Comparison of ENCODE assay signal across 8 cellular contexts in the genomic region with DNA sequence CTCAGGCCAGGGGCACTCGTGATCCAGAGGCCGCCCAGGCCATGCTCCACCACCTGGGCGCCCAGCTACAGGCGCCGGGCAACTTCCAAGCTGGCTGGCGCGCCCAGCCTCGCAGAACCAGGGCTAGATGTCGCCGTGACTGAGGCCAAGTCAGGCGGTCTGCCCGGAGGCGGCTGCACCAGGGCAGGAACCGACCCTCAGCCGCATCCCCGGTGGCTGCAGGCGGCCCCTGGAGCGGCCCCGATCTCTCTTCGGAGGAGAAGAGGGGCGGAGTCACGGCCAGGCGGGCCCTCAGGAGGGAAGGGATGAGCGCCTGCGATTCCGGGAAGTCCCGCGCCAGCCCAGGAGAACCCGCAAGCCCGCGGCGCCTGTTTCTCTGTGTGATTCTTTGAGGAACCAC.
DNase-seq lines count a peak whose midpoint lies in the region; ATAC-seq, FAIRE-seq and TF ChIP-seq lines count a peak whose summit lies in the region.
"Not testable (repeated sequence)": the region's sequence is repeated elsewhere in the genome, so short reads cannot be mapped to it uniquely, and the experiment has no call there.

No MANE protein-coding gene starts in this region.

- not testable (repeated sequence) for H3K4me1 ChIP-seq in astrocyte (ENCODE audit: insufficient read depth, low read length); hepatocyte (ENCODE audit: insufficient read depth); mesenchymal stem cell (ENCODE audit: control insufficient read depth, insufficient read depth, low read depth, low read length); rectal smooth muscle tissue (ENCODE audit: control insufficient read depth, insufficient read depth, low read length)
- peaks cover 3 to 14% (median 9%) of the 10 kb centered on the region in 4 donors for H3K4me1 ChIP-seq in upper lobe of left lung

- not testable (repeated sequence) for H3K27ac ChIP-seq in astrocyte (ENCODE audit: low read depth, low read length); mesenchymal stem cell (ENCODE audit: low read length, poor library complexity, severe bottlenecking); rectal smooth muscle tissue (ENCODE audit: low read depth, low read length); upper lobe of left lung
- peak overlapping the region; percentile 51 for H3K27ac ChIP-seq in hepatocyte

- not testable (repeated sequence) for H2BK120ac ChIP-seq in mesenchymal stem cell (ENCODE audit: low read depth, low read length)

- not testable (repeated sequence) for H3K36me3 Mint-ChIP-seq in astrocyte (ENCODE audit: low read depth, unreplicated experiment)

- not testable (repeated sequence) for H4K8ac ChIP-seq in mesenchymal stem cell (ENCODE audit: low read length)

- not testable (repeated sequence) for H3K79me2 ChIP-seq in astrocyte (ENCODE audit: insufficient read depth, low read length); hepatocyte

- H2BK15ac ChIP-seq in mesenchymal stem cell (ENCODE audit: low read depth, poor library complexity, severe bottlenecking) = not testable (repeated sequence)

- H3K27ac Mint-ChIP-seq in astrocyte (ENCODE audit: unreplicated experiment) = not testable (repeated sequence)

- H2AFZ ChIP-seq in astrocyte (ENCODE audit: low read depth, low read length) (peak overlapping the region; percentile 63), hepatocyte (peak overlapping the region; percentile 81)
- H2AFZ ChIP-seq in mesenchymal stem cell (ENCODE audit: low read depth, low read length) = not testable (repeated sequence)

- not testable (repeated sequence) for H2BK12ac ChIP-seq in mesenchymal stem cell (ENCODE audit: low read length in 2 of 2)

- 1% methylated on average over 11 of the region's 32 CpGs for WGBS in hepatocyte (ENCODE audit: low lambda C conversion rate, missing lambda C conversion rate)
- under 1% methylated on average over 24 of the region's 32 CpGs for WGBS in mesenchymal stem cell
- WGBS in upper lobe of left lung, 2 donors = 1% methylated on average over 15 of the region's 32 CpGs; no CpG with 5 or more reads in 1 of the 2 donors

- peak overlapping the region; percentile 82 for H3K4me3 Mint-ChIP-seq in astrocyte (ENCODE audit: unreplicated experiment)

- H3K14ac ChIP-seq in mesenchymal stem cell (ENCODE audit: low read length in 2 of 2) = not testable (repeated sequence)

- H2BK5ac ChIP-seq in mesenchymal stem cell (ENCODE audit: low read depth, low read length, poor library complexity, severe bottlenecking) = not testable (repeated sequence)

- H2AK5ac ChIP-seq in mesenchymal stem cell (ENCODE audit: low read length, severe bottlenecking) = not testable (repeated sequence)

- not testable (repeated sequence) for ATAC-seq in upper lobe of left lung (ENCODE audit: low FRiP score in 2 of 2)

- H3K18ac ChIP-seq in mesenchymal stem cell (ENCODE audit: low read depth in 1 of 2, low read length in 2 of 2) = peak overlapping the region in 1 of 2 experiments; percentile 54

- not testable (repeated sequence) for H3K27me3 Mint-ChIP-seq in astrocyte (ENCODE audit: low read depth, unreplicated experiment)

- not testable (repeated sequence) for H3K9me3 ChIP-seq in MG63; astrocyte (ENCODE audit: insufficient read depth, low read depth, low read length); hepatocyte (ENCODE audit: low read depth); mesenchymal stem cell (ENCODE audit: control insufficient read depth, low read length); upper lobe of left lung

- peak; percentile 35 for DNase-seq in D341Med (ENCODE audit: low spot score)
- peak; percentile 48 for DNase-seq in MG63
- not testable (repeated sequence) for DNase-seq in astrocyte (ENCODE audit: low read depth); epithelial cell of proximal tubule (ENCODE audit: low read depth)
- DNase-seq in hepatocyte (ENCODE audit: low spot score) = peak; percentile 73
- DNase-seq in mesenchymal stem cell = peak; percentile 46
- DNase-seq in upper lobe of left lung = peak; percentile 46 to 87

- not testable (repeated sequence) for H3K23ac ChIP-seq in mesenchymal stem cell (ENCODE audit: low read length in 2 of 2)

- not testable (repeated sequence) for TF ChIP-seq CTCF in astrocyte (IDR thresholded peaks at IDR 0.05; ENCODE audit: insufficient read depth, low read depth, low read length); epithelial cell of proximal tubule (conservative IDR thresholded peaks at IDR 0.05; ENCODE audit: low read depth, low read length); hepatocyte (IDR thresholded peaks at IDR 0.05; ENCODE audit: poor library complexity); upper lobe of left lung (IDR thresholded peaks at IDR 0.05)

- peak overlapping the region; percentile 39 for H3K4me3 ChIP-seq in MG63
- peak overlapping the region; percentile 23 for H3K4me3 ChIP-seq in astrocyte (ENCODE audit: insufficient read depth, low read depth, low read length)
- H3K4me3 ChIP-seq in epithelial cell of proximal tubule (ENCODE audit: low read depth, low read length) = peak overlapping the region; percentile 57
- peak overlapping the region; percentile 58 for H3K4me3 ChIP-seq in hepatocyte
- H3K4me3 ChIP-seq in mesenchymal stem cell (ENCODE audit: insufficient read depth in 1 of 2, low read depth in 1 of 2, low read length in 2 of 2) = peak overlapping the region; percentile 60 to 70
- H3K4me3 ChIP-seq in rectal smooth muscle tissue (ENCODE audit: low read length) = peak overlapping the region; percentile 61
- peak overlapping the region in 3 of 4 donors; percentile 43 to 52 (median 51) for H3K4me3 ChIP-seq in upper lobe of left lung

- not testable (repeated sequence) for H3K4ac ChIP-seq in mesenchymal stem cell (ENCODE audit: low read depth in 1 of 2, low read length in 2 of 2)

- H3K36me3 ChIP-seq in MG63; astrocyte (ENCODE audit: insufficient read depth, low read length); hepatocyte (replicated peaks; ENCODE audit: insufficient read depth, low read depth); mesenchymal stem cell (ENCODE audit: control insufficient read depth in 1 of 2, insufficient read depth in 2 of 2, low read depth in 1 of 2, low read length in 2 of 2); rectal smooth muscle tissue (ENCODE audit: control insufficient read depth, insufficient read depth, low read length); upper lobe of left lung: not testable (repeated sequence)

- H4K20me1 ChIP-seq in astrocyte (ENCODE audit: insufficient read depth, low read length); hepatocyte (ENCODE audit: insufficient read depth, poor library complexity, severe bottlenecking): not testable (repeated sequence)

- not testable (repeated sequence) for H3K79me1 ChIP-seq in mesenchymal stem cell (replicated peaks; ENCODE audit: low read length, poor library complexity, severe bottlenecking)

- FAIRE-seq in astrocyte (lab: Jason Lieb, UNC) = not testable (repeated sequence)

- H3K27me3 ChIP-seq in MG63; astrocyte (ENCODE audit: insufficient read depth, low read length); hepatocyte; mesenchymal stem cell (ENCODE audit: control insufficient read depth in 1 of 2, insufficient read depth in 1 of 2, low read length in 2 of 2); rectal smooth muscle tissue (ENCODE audit: control insufficient read depth, insufficient read depth, low read length); upper lobe of left lung: not testable (repeated sequence)

- H3K9ac ChIP-seq in astrocyte (ENCODE audit: low read length); rectal smooth muscle tissue (ENCODE audit: low read length): not testable (repeated sequence)
- peak overlapping the region; percentile 48 for H3K9ac ChIP-seq in mesenchymal stem cell (ENCODE audit: low read length)

- H3K4me1 Mint-ChIP-seq in astrocyte (ENCODE audit: low read depth, unreplicated experiment) = not testable (repeated sequence)

- H4K91ac ChIP-seq in mesenchymal stem cell (ENCODE audit: low read length) = not testable (repeated sequence)

- not testable (repeated sequence) for TF ChIP-seq EP300 in upper lobe of left lung (IDR thresholded peaks at IDR 0.05)

- not testable (repeated sequence) for H3K9me3 Mint-ChIP-seq in astrocyte (ENCODE audit: unreplicated experiment)

- H3K9me2 ChIP-seq in hepatocyte (replicated peaks; ENCODE audit: insufficient read depth) = not testable (repeated sequence)

- H3K4me2 ChIP-seq in astrocyte (ENCODE audit: low read length) (peak overlapping the region; percentile 81), hepatocyte (peak overlapping the region; percentile 96), mesenchymal stem cell (ENCODE audit: low read length, poor library complexity, severe bottlenecking) (peak overlapping the region; percentile 91)

- TF ChIP-seq POLR2A in upper lobe of left lung (IDR thresholded peaks at IDR 0.05) = not testable (repeated sequence)
